1 cellular context compared by ENCODE assay signal in genomic region chr7:23013715-23014649, GRCh38.
A peak's percentile ranks its signal among the peaks of the same experiment; 100 is the strongest.
TF ChIP-seq lines count a peak whose summit lies in the region.

Gene HYCC1 (minus strand): TSS chr7:23014130. CDS start chr7:22991111, 23,019 bp downstream.

TF ChIP-seq in GM12878, 131 proteins besides CTCF, POLR2A, EP300 and RAD21 (continued from another document and continues in another):
- TF ChIP-seq SKIL (IDR thresholded peaks at IDR 0.05; ENCODE audit: low read depth, poor library complexity, severe bottlenecking) = no peak
- no peak for TF ChIP-seq ZZZ3 (IDR thresholded peaks at IDR 0.05; ENCODE audit: control insufficient read depth, insufficient read length, low read depth)
- peak; percentile 64 for TF ChIP-seq MLLT1 (IDR thresholded peaks at IDR 0.05)
- TF ChIP-seq PBX3 (IDR thresholded peaks at IDR 0.05; ENCODE audit: insufficient replicate concordance, low read depth, low read length) = peak; percentile 95
- no peak for TF ChIP-seq BRCA1 (IDR thresholded peaks at IDR 0.05; ENCODE audit: low read depth, low read length)
- peak; percentile 95; the same call in 1 of the 2 replicates for TF ChIP-seq SMAD5 (IDR thresholded peaks at IDR 0.05; ENCODE audit: low read depth)
- peak; percentile 83; the same call in 1 of the 2 replicates for TF ChIP-seq RCOR1 (conservative IDR thresholded peaks at IDR 0.05; ENCODE audit: low read depth, low read length)
- peak; percentile 97 for TF ChIP-seq POLR2AphosphoS5 (IDR thresholded peaks at IDR 0.05; ENCODE audit: low read length)
- peak; percentile 65; the same call in 1 of the 3 replicates for TF ChIP-seq POU2F2 (IDR thresholded peaks at IDR 0.05; ENCODE audit: borderline replicate concordance, low read depth, low read length)
- peak; percentile 94 for TF ChIP-seq POLR2AphosphoS2 (IDR thresholded peaks at IDR 0.05; ENCODE audit: low read depth, low read length)
- TF ChIP-seq CHD2 (IDR thresholded peaks at IDR 0.05; ENCODE audit: borderline replicate concordance, low read depth, low read length) = peak; percentile 97
- peak; percentile 97 for TF ChIP-seq IRF3 (IDR thresholded peaks at IDR 0.05)
- no peak for TF ChIP-seq ESRRA (IDR thresholded peaks at IDR 0.05; ENCODE audit: low read length)
- TF ChIP-seq NKRF (conservative IDR thresholded peaks at IDR 0.05) = peak; percentile 80
- TF ChIP-seq JUND (IDR thresholded peaks at IDR 0.05; ENCODE audit: low read depth, low read length) = no peak
- TF ChIP-seq TCF3 (IDR thresholded peaks at IDR 0.05; ENCODE audit: borderline replicate concordance, insufficient read depth, low read depth, low read length) = peak; percentile 77; the same call in 1 of the 2 replicates
- TF ChIP-seq CUX1 (IDR thresholded peaks at IDR 0.05; ENCODE audit: insufficient replicate concordance, low read depth, low read length) = peak; percentile 57
- TF ChIP-seq MYC (IDR thresholded peaks at IDR 0.05; ENCODE audit: insufficient read depth, insufficient read length, insufficient replicate concordance, low read length, severe bottlenecking) = no peak
- peak; percentile 73 for TF ChIP-seq MXI1 (IDR thresholded peaks at IDR 0.05; ENCODE audit: low read depth, low read length)
- no peak for TF ChIP-seq FOXK2 (IDR thresholded peaks at IDR 0.05)
- peak; percentile 95 for TF ChIP-seq FOS (IDR thresholded peaks at IDR 0.05; ENCODE audit: borderline replicate concordance, extremely low read depth, insufficient read length)
- TF ChIP-seq ZBED1 (IDR thresholded peaks at IDR 0.05; ENCODE audit: borderline replicate concordance) = no peak
- no peak for TF ChIP-seq ATF2 (IDR thresholded peaks at IDR 0.05; ENCODE audit: low read length)
- TF ChIP-seq FOXM1 (IDR thresholded peaks at IDR 0.05; ENCODE audit: low read depth, low read length) = no peak
- peak; percentile 59 for TF ChIP-seq RFX5 (IDR thresholded peaks at IDR 0.05; ENCODE audit: low read depth, low read length)
- TF ChIP-seq CBFB (IDR thresholded peaks at IDR 0.05; ENCODE audit: low read depth) = peak; percentile 86; the same call in 1 of the 2 replicates
- peak; percentile 86 for TF ChIP-seq PML (IDR thresholded peaks at IDR 0.05; ENCODE audit: low read length)
- TF ChIP-seq SMC3 (IDR thresholded peaks at IDR 0.05; ENCODE audit: borderline replicate concordance, low read length) = peak; percentile 2; the same call in 1 of the 2 replicates
- no peak; the same call in 1 of the 2 replicates for TF ChIP-seq LARP7 (IDR thresholded peaks at IDR 0.05)
- no peak for TF ChIP-seq ZNF622 (IDR thresholded peaks at IDR 0.05)
- TF ChIP-seq TCF12 (IDR thresholded peaks at IDR 0.05; ENCODE audit: low read depth, low read length) = peak; percentile 62
- TF ChIP-seq RUNX3 (IDR thresholded peaks at IDR 0.05; ENCODE audit: low read length) = peak; percentile 96
- no peak for TF ChIP-seq USF2 (IDR thresholded peaks at IDR 0.05; ENCODE audit: borderline replicate concordance, low read depth, low read length)
- peak; percentile 79 for TF ChIP-seq CEBPZ (IDR thresholded peaks at IDR 0.05; ENCODE audit: low read depth, low read length)
- TF ChIP-seq GATAD2B (conservative IDR thresholded peaks at IDR 0.05; ENCODE audit: low read depth) = peak; percentile 73; the same call in 1 of the 2 replicates
- TF ChIP-seq SREBF1 (IDR thresholded peaks at IDR 0.05; ENCODE audit: low read length) = no peak
